19 cellular contexts compared by ENCODE assay signal in the genomic region with DNA sequence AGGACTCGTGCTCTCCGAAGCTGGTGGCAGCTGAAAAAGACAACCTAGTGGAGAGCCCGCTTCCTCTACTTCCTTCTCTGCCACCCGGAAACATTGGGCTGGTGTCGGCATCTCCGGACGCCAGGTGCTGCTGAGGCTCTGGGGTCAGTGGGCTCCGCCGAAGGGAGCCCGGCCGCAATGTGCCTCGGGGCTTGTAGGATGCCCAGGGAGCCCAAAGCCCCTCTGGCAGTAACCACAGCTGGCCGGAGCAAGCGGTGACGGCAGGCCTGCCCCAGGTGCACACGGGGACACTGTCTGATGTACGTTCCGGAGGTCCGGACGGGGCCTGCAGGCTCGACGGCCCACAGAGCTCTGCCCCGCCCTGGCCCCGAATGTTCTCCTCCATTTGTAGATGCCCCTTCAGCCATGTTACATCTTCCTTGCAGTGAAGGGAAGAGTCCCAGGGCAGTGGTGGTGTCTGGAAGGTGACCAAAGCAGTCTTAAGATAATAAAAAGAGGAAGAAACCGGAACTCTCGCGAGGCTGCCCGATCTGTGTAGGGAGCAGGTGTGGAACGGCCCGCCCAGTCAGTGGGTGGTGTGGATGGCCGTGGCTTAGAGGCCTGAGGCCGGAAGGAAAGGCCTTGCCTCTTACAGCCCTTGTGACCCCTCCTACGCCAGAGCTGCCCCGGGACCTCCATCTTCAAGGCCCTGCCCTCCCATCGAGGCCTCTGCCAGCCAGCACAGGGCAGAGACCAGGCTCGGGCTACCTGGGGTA.
"Had no signal": no experiment of that assay in that cellular context is flagged by ENCODE, and none has a peak within 500 bp of the region (broad histone marks: within the 10 kb centered on the region; RNA-seq: fewer than 3 reads in every experiment).

No MANE protein-coding gene starts in this region.

- H3K9me3 ChIP-seq: esophagus squamous epithelium, gastroesophageal sphincter, mucosa of descending colon, neutrophil, right atrium auricular region, suprapubic skin, thyroid gland, upper lobe of left lung, uterus had no signal

- DNase-seq: effector memory CD8-positive, alpha-beta T cell; esophagus squamous epithelium; foreskin fibroblast; kidney glomerular epithelial cell; mucosa of descending colon; naive thymus-derived CD8-positive, alpha-beta T cell; posterior cingulate gyrus; stimulated activated CD4-positive, alpha-beta T cell treated with anti-CD3 and anti-CD28 coated beads, Interleukin-2, amount 100 ng/mL, for 48 hours; stimulated activated naive CD4-positive, alpha-beta T cell treated with Interleukin-2 at 50 U/mL for 16 hours; thyroid gland; uterus had no signal

- H3K27ac Mint-ChIP-seq: naive thymus-derived CD8-positive, alpha-beta T cell had no signal

- H3K4me1 ChIP-seq: right atrium auricular region, suprapubic skin, upper lobe of left lung, uterus had no signal

- ATAC-seq: effector memory CD8-positive, alpha-beta T cell; gastroesophageal sphincter; mucosa of descending colon; naive thymus-derived CD8-positive, alpha-beta T cell had no signal

- H3K27me3 Mint-ChIP-seq: effector memory CD8-positive, alpha-beta T cell; naive thymus-derived CD8-positive, alpha-beta T cell had no signal

- H3K9me3 Mint-ChIP-seq: effector memory CD8-positive, alpha-beta T cell; naive thymus-derived CD8-positive, alpha-beta T cell had no signal

- H3K36me3 ChIP-seq: uterus had no signal

- H3K27ac ChIP-seq: epithelial cell of prostate, esophagus squamous epithelium, gastroesophageal sphincter, hepatocyte, neutrophil, right atrium auricular region, suprapubic skin, thyroid gland, upper lobe of left lung, uterus had no signal

- H3K27me3 ChIP-seq: esophagus squamous epithelium, gastroesophageal sphincter, hepatocyte, neutrophil, right atrium auricular region, suprapubic skin, thyroid gland, upper lobe of left lung, uterus had no signal

- H3K4me3 ChIP-seq: esophagus squamous epithelium, gastroesophageal sphincter, hepatocyte, mucosa of descending colon, right atrium auricular region, smooth muscle cell, suprapubic skin, thyroid gland, upper lobe of left lung, uterus had no signal

- H3K4me3 Mint-ChIP-seq: effector memory CD8-positive, alpha-beta T cell; naive thymus-derived CD8-positive, alpha-beta T cell had no signal
